ENCODE assay signal across 9 cellular contexts in genomic region chr20:17961600-17961965, GRCh38. TPM values are rescaled to one million over a fixed set of nuclear protein-coding genes. Genes with fewer than 3 reads are reported as not detected.
A peak's percentile ranks its signal among the peaks of the same experiment; 100 is the strongest.
DNase-seq lines count a peak whose midpoint lies in the region; ATAC-seq and TF ChIP-seq lines count a peak whose summit lies in the region.
"Had no signal": no experiment of that assay in that cellular context is flagged by ENCODE, and none has a peak within 500 bp of the region (broad histone marks: within the 10 kb centered on the region; RNA-seq: fewer than 3 reads in every experiment).

No MANE protein-coding gene starts in this region.

- H3K27ac Mint-ChIP-seq in effector memory CD8-positive, alpha-beta T cell, result peak overlapping the region; percentile 86 to 95
- H3K27ac Mint-ChIP-seq in progenitor cell of endocrine pancreas, result peak overlapping the region; percentile 35

- H3K79me2 ChIP-seq in DND-41 (ENCODE audit: insufficient read depth, low read length), result peaks cover 100% of the 10 kb centered on the region

- H3K4me2 ChIP-seq in DND-41 (ENCODE audit: insufficient read depth, low read length), result peak overlapping the region; percentile 45; the same call in 1 of the 2 replicates

- H3K9ac ChIP-seq in DND-41 (ENCODE audit: low read depth, low read length), result peak overlapping the region; percentile 24

- TF ChIP-seq CTCF in DND-41 (IDR thresholded peaks at IDR 0.05; ENCODE audit: borderline replicate concordance, extremely low read depth, low read length, poor library complexity, severe bottlenecking) (no peak), progenitor cell of endocrine pancreas (IDR thresholded peaks at IDR 0.05; ENCODE audit: unreplicated experiment) (no peak)

- DNase-seq in DND-41 (no peak), OCI-M1 (lab: John Stamatoyannopoulos, UW) (peak; percentile 71), progenitor cell of endocrine pancreas (ENCODE audit: low spot score, unreplicated experiment) (no peak), SIG-M5 (lab: John Stamatoyannopoulos, UW) (no peak), DMS153 treated with DMSO at 0.1 percent for 48 hours (lab: John Stamatoyannopoulos, UW; ENCODE audit: unreplicated experiment) (no peak), HuH-7.5 (ENCODE audit: low spot score) (no peak), sciatic nerve (ENCODE audit: low spot score) (no peak)
- DNase-seq in effector memory CD8-positive, alpha-beta T cell, result no peak
- DNase-seq: NCI-H1694 had no signal

- H3K4me1 ChIP-seq in DND-41 (ENCODE audit: insufficient read depth, low read length), result peaks cover 74% of the 10 kb centered on the region

- H3K27ac ChIP-seq in DND-41 (ENCODE audit: low read length), result peak overlapping the region; percentile 26; the same call in 1 of the 2 replicates

- H3K27me3 ChIP-seq in DND-41 (ENCODE audit: insufficient read depth, low read length, poor library complexity), result no peaks in the 10 kb centered on the region

- H3K4me1 Mint-ChIP-seq in effector memory CD8-positive, alpha-beta T cell (ENCODE audit: low read depth in 2 of 2), result peaks cover 77 to 87% of the 10 kb centered on the region in 2 donors
- peaks cover 73% of the 10 kb centered on the region for H3K4me1 Mint-ChIP-seq in progenitor cell of endocrine pancreas (ENCODE audit: low read depth)

- H3K36me3 Mint-ChIP-seq in effector memory CD8-positive, alpha-beta T cell (ENCODE audit: insufficient read depth), result peaks cover 21% of the 10 kb centered on the region
- H3K36me3 Mint-ChIP-seq in progenitor cell of endocrine pancreas (ENCODE audit: insufficient read depth), result peaks cover 6% of the 10 kb centered on the region

- H3K36me3 ChIP-seq in DND-41 (ENCODE audit: insufficient read depth, low read length), result peaks cover 95% of the 10 kb centered on the region

- no peak overlapping the region for H3K4me3 ChIP-seq in DND-41 (ENCODE audit: low read depth in 1 of 2, low read length in 2 of 2)

- H4K20me1 ChIP-seq in DND-41 (ENCODE audit: insufficient read depth, low read length), result peaks cover 99% of the 10 kb centered on the region

- no peaks in the 10 kb centered on the region for H3K27me3 Mint-ChIP-seq in effector memory CD8-positive, alpha-beta T cell
- no peaks in the 10 kb centered on the region for H3K27me3 Mint-ChIP-seq in progenitor cell of endocrine pancreas

- H3K9me3 ChIP-seq in DND-41 (ENCODE audit: insufficient read depth, low read length, severe bottlenecking), result no peaks in the 10 kb centered on the region

- intact Hi-C loops in sciatic nerve (cut with DNase I), result no loop called here

- ATAC-seq in DND-41 (ENCODE audit: insufficient read depth, low read depth), result no peak
- no peak for ATAC-seq in effector memory CD8-positive, alpha-beta T cell (replicated peaks)
- ATAC-seq in sciatic nerve, result no peak

- H2AFZ ChIP-seq in DND-41 (ENCODE audit: low read depth, low read length), result no peak overlapping the region

- no peaks in the 10 kb centered on the region for H3K9me3 Mint-ChIP-seq in effector memory CD8-positive, alpha-beta T cell
- no peaks in the 10 kb centered on the region for H3K9me3 Mint-ChIP-seq in progenitor cell of endocrine pancreas (ENCODE audit: low read depth)

- H3K4me3 Mint-ChIP-seq in effector memory CD8-positive, alpha-beta T cell, result peak overlapping the region; percentile 94 to 98
- no peak overlapping the region for H3K4me3 Mint-ChIP-seq in progenitor cell of endocrine pancreas (ENCODE audit: low read depth)

RNA-seq across cellular contexts. Expression of gene SNX5, which starts 7.0 kb away (rescaled TPM):
- 106 and 109 TPM in 2 replicates for total RNA-seq in progenitor cell of endocrine pancreas
- total RNA-seq in sciatic nerve, result 85.3 TPM

RNA-seq across cellular contexts. Expression of gene MGME1, which starts 7.2 kb away (rescaled TPM):
- total RNA-seq in progenitor cell of endocrine pancreas (20.3 and 24.6 TPM in 2 replicates), sciatic nerve (8.7 TPM)
